Comparison of ENCODE assay signal across 27 cellular contexts in the genomic region with DNA sequence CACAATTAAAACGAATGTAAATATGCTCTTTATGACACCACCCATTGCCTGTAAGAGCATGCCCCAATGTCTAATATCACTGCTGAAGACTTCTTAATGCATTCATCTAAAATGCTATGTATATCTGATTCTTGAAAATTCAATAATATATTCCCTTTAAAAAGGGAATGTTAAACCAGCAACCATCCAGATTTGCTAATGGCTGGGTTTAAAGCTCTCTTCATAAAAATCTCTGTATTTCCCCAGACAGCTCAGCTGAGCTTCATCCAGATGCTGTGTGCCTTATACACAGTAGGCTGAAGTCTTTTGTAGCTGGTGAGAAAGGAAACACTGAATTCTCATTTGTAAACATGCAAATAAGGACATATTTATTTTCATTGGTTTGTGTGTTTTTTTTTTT. TPM values are rescaled to one million over a fixed set of nuclear protein-coding genes. Genes with fewer than 3 reads are reported as not detected.
DNase-seq lines count a peak whose midpoint lies in the region; FAIRE-seq and TF ChIP-seq lines count a peak whose summit lies in the region.
"Had no signal": no experiment of that assay in that cellular context is flagged by ENCODE, and none has a peak within 500 bp of the region (broad histone marks: within the 10 kb centered on the region; RNA-seq: fewer than 3 reads in every experiment).

A gene with protein sequence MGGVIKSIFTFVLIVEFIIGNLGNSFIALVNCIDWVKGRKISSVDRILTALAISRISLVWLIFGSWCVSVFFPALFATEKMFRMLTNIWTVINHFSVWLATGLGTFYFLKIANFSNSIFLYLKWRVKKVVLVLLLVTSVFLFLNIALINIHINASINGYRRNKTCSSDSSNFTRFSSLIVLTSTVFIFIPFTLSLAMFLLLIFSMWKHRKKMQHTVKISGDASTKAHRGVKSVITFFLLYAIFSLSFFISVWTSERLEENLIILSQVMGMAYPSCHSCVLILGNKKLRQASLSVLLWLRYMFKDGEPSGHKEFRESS (minus strand): TSS at position 101 of the 400 bp plus-strand sequence. CDS start 56 bp downstream, at position 45.

- H3K27me3 ChIP-seq in breast epithelium (no peaks in the 10 kb centered on the region), keratinocyte (ENCODE audit: control insufficient read depth, extremely low read depth, insufficient read depth, low read length) (no peaks in the 10 kb centered on the region), osteoblast (ENCODE audit: insufficient read depth, low read length) (no peaks in the 10 kb centered on the region), MM.1S (replicated peaks; ENCODE audit: insufficient read depth, low read length) (no peaks in the 10 kb centered on the region), ovary (no peaks in the 10 kb centered on the region)
- H3K27me3 ChIP-seq: BE2C, MG63, SJSA1 had no signal

- H3K27ac ChIP-seq in breast epithelium: no peak within 1 kb of the TSS
- H3K27ac ChIP-seq in keratinocyte (ENCODE audit: control insufficient read depth, insufficient read depth, low read length): no peak within 1 kb of the TSS
- peak within 1 kb of the TSS; percentile 7 for H3K27ac ChIP-seq in osteoblast (ENCODE audit: low read depth, low read length)
- H3K27ac ChIP-seq in MM.1S (ENCODE audit: low read length): no peak within 1 kb of the TSS
- no peak within 1 kb of the TSS for H3K27ac ChIP-seq in ovary
- H3K27ac ChIP-seq: 22Rv1, PC-9, SJSA1 had no signal

- intact Hi-C loops in MCF 10A (cut with micrococcal nuclease) (no loop called here), breast epithelium (cut with DNase I; ENCODE audit: low total_unique reads) (no loop called here), ovary (cut with DNase I) (no loop called here)

- no peaks in the 10 kb centered on the region for H4K20me1 ChIP-seq in keratinocyte (ENCODE audit: control insufficient read depth, extremely low read depth, insufficient read depth, low read length)
- no peaks in the 10 kb centered on the region for H4K20me1 ChIP-seq in osteoblast (ENCODE audit: insufficient read depth, low read length)
- no peaks in the 10 kb centered on the region for H4K20me1 ChIP-seq in MM.1S (ENCODE audit: insufficient read depth, low read length)

- H3K9me3 Mint-ChIP-seq in MCF 10A (ENCODE audit: unreplicated experiment): no peaks in the 10 kb centered on the region
- H3K9me3 Mint-ChIP-seq: CD8-positive, alpha-beta memory T cell had no signal

- dilution Hi-C loops in keratinocyte (cut with MboI; ENCODE audit: extremely low pct_ligation_motif_present, low sequenced_read_pairs): no loop called here

- in situ Hi-C loops in GM13976 (cut with MboI; ENCODE audit: low sequenced_read_pairs, unreplicated experiment): no loop called here

- 72 to 87% (median 74%) methylated on average over 1 of the region's 1 CpG for WGBS in ovary, 3 donors

- DNase-seq in MCF 10A (ENCODE audit: unreplicated experiment) (no peak), breast epithelium (ENCODE audit: low spot score in 2 of 2) (no peak), keratinocyte (ENCODE audit: low read depth, low spot score) (no peak), osteoblast (ENCODE audit: insufficient read length, low spot score, missing footprints) (no peak), MM.1S (no peak), ovary (no peak), GM13976 (ENCODE audit: low spot score) (no peak)
- DNase-seq: ACHN; BE2C; CD8-positive, alpha-beta memory T cell; DMS 273 treated with DMSO at 0.1 percent for 48 hours; DMS79; EL; GDM1; H7; MG63; NCI-H1417; NCI-H1694 treated with DMSO at 0.1 percent for 48 hours; NCI-H2081; NCI-H2227 treated with DMSO at 0.1 percent for 48 hours; NCI-H526 treated with DMSO at 0.1 percent for 48 hours; PC-9; Right ventricle myocardium superior had no signal

- TF ChIP-seq CTCF in MCF 10A (IDR thresholded peaks at IDR 0.05; ENCODE audit: unreplicated experiment): no peak
- TF ChIP-seq CTCF in breast epithelium (IDR thresholded peaks at IDR 0.05): no peak
- no peak for TF ChIP-seq CTCF in keratinocyte (optimal IDR thresholded peaks at IDR 0.05 in 1 of 3, IDR thresholded peaks at IDR 0.05 in 1 of 3, conservative IDR thresholded peaks at IDR 0.05 in 1 of 3; ENCODE audit: extremely low read depth in 1 of 3, insufficient read depth in 2 of 3, low read length in 3 of 3)
- no peak for TF ChIP-seq CTCF in osteoblast (IDR thresholded peaks at IDR 0.05; ENCODE audit: extremely low read depth, low read depth, low read length)
- TF ChIP-seq CTCF in MM.1S (IDR thresholded peaks at IDR 0.05; ENCODE audit: low read length): no peak
- no peak for TF ChIP-seq CTCF in ovary (IDR thresholded peaks at IDR 0.05)
- TF ChIP-seq CTCF in GM13976 (IDR thresholded peaks at IDR 0.05; ENCODE audit: borderline replicate concordance, control extremely low read depth, extremely low read depth, insufficient read depth, missing control alignments): no peak

- TF ChIP-seq POLR2A in breast epithelium (IDR thresholded peaks at IDR 0.05) (no peak), ovary (IDR thresholded peaks at IDR 0.05) (no peak)

- H3K79me2 ChIP-seq in keratinocyte (ENCODE audit: control insufficient read depth, insufficient read depth, low read length) (no peaks in the 10 kb centered on the region), osteoblast (ENCODE audit: insufficient read depth, low read length) (no peaks in the 10 kb centered on the region), MM.1S (ENCODE audit: low read length) (no peaks in the 10 kb centered on the region)

- H3K9me3 ChIP-seq in breast epithelium (no peaks in the 10 kb centered on the region), keratinocyte (ENCODE audit: control insufficient read depth, low read depth, low read length) (no peaks in the 10 kb centered on the region), osteoblast (ENCODE audit: low read depth, low read length) (no peaks in the 10 kb centered on the region), MM.1S (replicated peaks; ENCODE audit: insufficient read depth, low read length) (no peaks in the 10 kb centered on the region), ovary (no peaks in the 10 kb centered on the region)
- H3K9me3 ChIP-seq: BE2C, SJSA1 had no signal

- POLR2A ChIA-PET in MCF 10A (lab: Yijun Ruan, JAX): interaction anchor here (1.3 kb wide), 1 partner anchor 232 kb away, joined by 3 read pairs; a partner anchor contains a TSS

- H3K9me2 ChIP-seq in MM.1S (replicated peaks; ENCODE audit: insufficient read depth, low read length): no peaks in the 10 kb centered on the region

- peak within 1 kb of the TSS; percentile 19 for H3K27ac Mint-ChIP-seq in MCF 10A (ENCODE audit: low read depth, unreplicated experiment)
- H3K27ac Mint-ChIP-seq: CD14-positive monocyte; CD8-positive, alpha-beta memory T cell had no signal

- TF ChIP-seq EP300 in ovary (IDR thresholded peaks at IDR 0.05): no peak

- no TSS peak for BruUV-seq in MCF 10A (replicated peaks; lab: Mats Ljungman, UMichigan)

- no peaks in the 10 kb centered on the region for H3K9me1 ChIP-seq in keratinocyte (ENCODE audit: control insufficient read depth, extremely low read depth, insufficient read depth, low read length)

- FAIRE-seq in keratinocyte (lab: Jason Lieb, UNC): no peak
- FAIRE-seq: HepG2 had no signal

- peaks cover 31% of the 10 kb centered on the region for H3K4me1 Mint-ChIP-seq in MCF 10A (ENCODE audit: insufficient read depth, unreplicated experiment)

- H3K4me2 ChIP-seq in keratinocyte (ENCODE audit: control insufficient read depth, extremely low read depth, insufficient read depth, low read depth, low read length): peak within 1 kb of the TSS; percentile 57
- no peak within 1 kb of the TSS for H3K4me2 ChIP-seq in osteoblast (ENCODE audit: insufficient read depth, low read length)
- no peak within 1 kb of the TSS for H3K4me2 ChIP-seq in MM.1S (ENCODE audit: low read depth, low read length)
- H3K4me2 ChIP-seq: PC-9 had no signal

- no peaks in the 10 kb centered on the region for H3F3A ChIP-seq in MM.1S (ENCODE audit: insufficient read depth, low read length)

- no peaks in the 10 kb centered on the region for H3K27me3 Mint-ChIP-seq in MCF 10A (ENCODE audit: insufficient read depth, unreplicated experiment)
- H3K27me3 Mint-ChIP-seq: CD8-positive, alpha-beta memory T cell had no signal

- H3K36me3 ChIP-seq in breast epithelium (no peaks in the 10 kb centered on the region), keratinocyte (ENCODE audit: control insufficient read depth in 2 of 2, extremely low read depth in 1 of 2, insufficient read depth in 2 of 2, low read length in 2 of 2) (no peaks in the 10 kb centered on the region), osteoblast (ENCODE audit: insufficient read depth, low read length) (no peaks in the 10 kb centered on the region), MM.1S (replicated peaks; ENCODE audit: insufficient read depth, low read length) (no peaks in the 10 kb centered on the region), ovary (no peaks in the 10 kb centered on the region)
- H3K36me3 ChIP-seq: BE2C, MG63, SJSA1 had no signal

- H3K9ac ChIP-seq in keratinocyte (ENCODE audit: control insufficient read depth, extremely low read depth, insufficient read depth, low read length): no peak within 1 kb of the TSS
- H3K9ac ChIP-seq in MM.1S (ENCODE audit: low read length): no peak within 1 kb of the TSS

- H3K4me1 ChIP-seq in breast epithelium (no peaks in the 10 kb centered on the region), keratinocyte (ENCODE audit: control insufficient read depth, extremely low read depth, insufficient read depth, low read length) (peaks cover 38% of the 10 kb centered on the region), osteoblast (ENCODE audit: insufficient read depth, low read length) (peaks cover 6% of the 10 kb centered on the region), MM.1S (ENCODE audit: low read length) (peaks cover 7% of the 10 kb centered on the region; the same call in 1 of the 2 replicates), ovary (ENCODE audit: insufficient read depth) (no peaks in the 10 kb centered on the region)
- H3K4me1 ChIP-seq: BE2C had no signal

- H3K4me3 ChIP-seq in breast epithelium (no peak within 1 kb of the TSS), keratinocyte (ENCODE audit: control insufficient read depth in 2 of 3, extremely low read depth in 1 of 3, insufficient read depth in 2 of 3, low read depth in 1 of 3, low read length in 3 of 3) (no peak within 1 kb of the TSS), osteoblast (ENCODE audit: insufficient read depth, low read length) (no peak within 1 kb of the TSS), MM.1S (ENCODE audit: low read length) (no peak within 1 kb of the TSS), ovary (no peak within 1 kb of the TSS)
- H3K4me3 ChIP-seq: MG63, PC-9, SJSA1 had no signal

- peaks cover 6% of the 10 kb centered on the region for H3K36me3 Mint-ChIP-seq in MCF 10A (ENCODE audit: insufficient read depth, unreplicated experiment)

- peak within 1 kb of the TSS; percentile 68 for H2AFZ ChIP-seq in keratinocyte (ENCODE audit: control insufficient read depth, low read length)
- no peak within 1 kb of the TSS for H2AFZ ChIP-seq in osteoblast (ENCODE audit: low read length)
- no peak within 1 kb of the TSS for H2AFZ ChIP-seq in MM.1S (ENCODE audit: low read length)
- H2AFZ ChIP-seq: PC-9 had no signal

- CTCF ChIA-PET in MCF 10A (lab: Yijun Ruan, JAX): no interaction called here

- no peak within 1 kb of the TSS for H3K4me3 Mint-ChIP-seq in MCF 10A (ENCODE audit: unreplicated experiment)
- H3K4me3 Mint-ChIP-seq: CD14-positive monocyte; CD8-positive, alpha-beta memory T cell had no signal

RNA-seq across cellular contexts. Expression of the gene that starts here (rescaled TPM):
- total RNA-seq in MCF 10A (2022): 1.6 and 1.9 TPM in 2 replicates
- total RNA-seq in breast epithelium: 1 to 10 TPM; 3.7 to 8.8 (median 7.9) TPM
- polyA plus RNA-seq in keratinocyte: 0.58 to 1.2 TPM (median 0.63 TPM) in 3 replicates
- not detected for polyA plus RNA-seq in keratinocyte (2011; ENCODE audit: low read depth)
- polyA plus RNA-seq in keratinocyte (2011; cell fraction: cytosol; rRNA removed): 0.35 and 0.73 TPM in 2 replicates
- polyA plus RNA-seq in keratinocyte (2011; cell fraction: nucleus; rRNA removed): 2.1 and 3.3 TPM in 2 replicates
- polyA plus RNA-seq in keratinocyte (2012; ENCODE audit: low replicate concordance): 0.31 and 0.42 TPM in 2 replicates
- 1.6 to 5.7 TPM in 2 of 3 replicates, not detected in the other for polyA minus RNA-seq in keratinocyte
- not detected for polyA minus RNA-seq in keratinocyte (2011; cell fraction: cytosol; rRNA and poly(A)+ RNA removed)
- polyA minus RNA-seq in keratinocyte (2011; cell fraction: nucleus; rRNA and poly(A)+ RNA removed): 6.0 and 14.6 TPM in 2 replicates
- total RNA-seq in osteoblast: 5.9 and 7.2 TPM in 2 replicates
- 1 to 10 TPM; 2.4 to 6.9 (median 3.7) TPM for total RNA-seq in ovary
- polyA plus RNA-seq in ovary: 1 to 10 TPM; 1.4 to 1.5 TPM
